8 cellular contexts compared by ENCODE assay signal in genomic region chr1:111593403-111594127, GRCh38. TPM values are rescaled to one million over a fixed set of nuclear protein-coding genes. Genes with fewer than 3 reads are reported as not detected.
DNase-seq lines count a peak whose midpoint lies in the region; ATAC-seq and TF ChIP-seq lines count a peak whose summit lies in the region.

No MANE protein-coding gene starts in this region.

- intact Hi-C loops in activated CD4-positive, alpha-beta T cell treated with anti-CD3 and anti-CD28 coated beads for 36 hours (cut with DNase I, micrococcal nuclease): loop anchor here (1.0 to 10.0 kb wide), 10 partner anchors 8 to 716 kb away; partner anchors contain the start of genes CEPT1 (in 1 of the 2), DDX20 (in 1 of the 2), DRAM2 (in 1 of the 2) and RAP1A (in 1 of the 2)
- intact Hi-C loops in activated B cell treated with CpG ODN at 0.5 μM for 24 hours (cut with micrococcal nuclease): loop anchor here (1.0 kb wide), 4 partner anchors 9 to 86 kb away; partner anchors contain the start of gene RAP1A
- intact Hi-C loops in thyroid gland (cut with DNase I): no loop called here
- intact Hi-C loops in posterior cingulate gyrus (cut with DNase I): no loop called here

- no peaks in the 10 kb centered on the region for H3K36me3 Mint-ChIP-seq in activated CD4-positive, alpha-beta T cell treated with anti-CD3 and anti-CD28 coated beads for 36 hours (ENCODE audit: low read depth)
- H3K36me3 Mint-ChIP-seq in activated B cell treated with CpG ODN at 0.5 μM for 24 hours (ENCODE audit: low read depth): no peaks in the 10 kb centered on the region

- H3K4me3 ChIP-seq in thyroid gland (replicated peaks in 1 of 3): no peak overlapping the region

- H3K4me1 Mint-ChIP-seq in activated CD4-positive, alpha-beta T cell treated with anti-CD3 and anti-CD28 coated beads for 36 hours: peaks cover 82% of the 10 kb centered on the region
- peaks cover 64% of the 10 kb centered on the region for H3K4me1 Mint-ChIP-seq in activated B cell treated with CpG ODN at 0.5 μM for 24 hours

- no peak for DNase-seq in activated CD4-positive, alpha-beta T cell treated with anti-CD3 and anti-CD28 coated beads for 36 hours
- no peak for DNase-seq in activated CD4-positive, alpha-beta T cell treated with anti-CD3 and anti-CD28 coated beads, Interleukin-2, amount 50 U/mL, for 4 hours
- DNase-seq in activated B cell treated with CpG ODN at 0.5 μM for 24 hours: no peak
- DNase-seq in kidney tubule cell (ENCODE audit: low spot score): peak; percentile 31
- peak in 1 of 2 donors; percentile 7 for DNase-seq in thyroid gland
- no peak for DNase-seq in midbrain (lab: John Stamatoyannopoulos, UW)
- no peak for DNase-seq in posterior cingulate gyrus
- DNase-seq in SHP77 (lab: John Stamatoyannopoulos, UW): no peak

- peaks cover 25 to 30% of the 10 kb centered on the region in 2 donors for H3K4me1 ChIP-seq in thyroid gland

- CTCF ChIA-PET in activated CD4-positive, alpha-beta T cell treated with anti-CD3 and anti-CD28 coated beads for 36 hours (lab: Charles Lee): interaction anchor here (0.6 to 4.0 kb wide), 17 partner anchors 9 to 490 kb away, joined by 3 to 23 read pairs (median 4); no protein-coding TSS in a partner anchor
- CTCF ChIA-PET in activated B cell treated with CpG ODN at 0.5 μM for 24 hours (lab: Charles Lee): interaction anchor here (0.8 to 5.0 kb wide), 8 partner anchors 10 to 112 kb away, joined by 3 to 41 read pairs (median 4); partner anchors contain the start of gene RAP1A

- no peak for TF ChIP-seq POLR2A in thyroid gland (IDR thresholded peaks at IDR 0.05)

- H3K27me3 ChIP-seq in thyroid gland: no peaks in the 10 kb centered on the region

- peak overlapping the region; percentile 86 to 98 (median 92) for H3K27ac ChIP-seq in thyroid gland

- no peak for ATAC-seq in activated CD4-positive, alpha-beta T cell treated with anti-CD3 and anti-CD28 coated beads for 36 hours
- no peak for ATAC-seq in activated B cell treated with CpG ODN at 0.5 μM for 24 hours (ENCODE audit: low read depth)

- H3K9me3 Mint-ChIP-seq in activated CD4-positive, alpha-beta T cell treated with anti-CD3 and anti-CD28 coated beads for 36 hours (ENCODE audit: low read depth): no peaks in the 10 kb centered on the region
- no peaks in the 10 kb centered on the region for H3K9me3 Mint-ChIP-seq in activated B cell treated with CpG ODN at 0.5 μM for 24 hours

- POLR2A ChIA-PET in activated CD4-positive, alpha-beta T cell treated with anti-CD3 and anti-CD28 coated beads for 36 hours (lab: Charles Lee): interaction anchor here (0.5 to 2.2 kb wide), 15 partner anchors 7 to 375 kb away, joined by 3 to 19 read pairs (median 6); no protein-coding TSS in a partner anchor
- POLR2A ChIA-PET in activated B cell treated with CpG ODN at 0.5 μM for 24 hours (lab: Charles Lee): interaction anchor here (0.7 to 4.1 kb wide), 15 partner anchors 9 to 378 kb away, joined by 3 to 50 read pairs (median 5); partner anchors contain the start of gene RAP1A

- WGBS in thyroid gland, 2 donors: 53 to 65% methylated on average over 3 of the region's 3 CpGs

- no peaks in the 10 kb centered on the region for H3K36me3 ChIP-seq in thyroid gland

- peak overlapping the region; percentile 95 for H3K27ac Mint-ChIP-seq in activated CD4-positive, alpha-beta T cell treated with anti-CD3 and anti-CD28 coated beads for 36 hours
- H3K27ac Mint-ChIP-seq in activated B cell treated with CpG ODN at 0.5 μM for 24 hours: peak overlapping the region; percentile 90

- no peaks in the 10 kb centered on the region for H3K27me3 Mint-ChIP-seq in activated CD4-positive, alpha-beta T cell treated with anti-CD3 and anti-CD28 coated beads for 36 hours
- no peaks in the 10 kb centered on the region for H3K27me3 Mint-ChIP-seq in activated B cell treated with CpG ODN at 0.5 μM for 24 hours

- peak overlapping the region; percentile 63 for H3K4me3 Mint-ChIP-seq in activated CD4-positive, alpha-beta T cell treated with anti-CD3 and anti-CD28 coated beads for 36 hours
- H3K4me3 Mint-ChIP-seq in activated B cell treated with CpG ODN at 0.5 μM for 24 hours: peak overlapping the region; percentile 64

- no peak for TF ChIP-seq CTCF in activated B cell treated with CpG ODN at 0.5 μM for 24 hours (IDR thresholded peaks at IDR 0.05)
- no peak for TF ChIP-seq CTCF in thyroid gland (IDR thresholded peaks at IDR 0.05)

- no peaks in the 10 kb centered on the region for H3K9me3 ChIP-seq in thyroid gland

RNA-seq across cellular contexts. Expression of gene RAP1A, which starts 26.0 kb away (rescaled TPM):
- 100 to 1,000 TPM; 182 to 214 TPM for total RNA-seq in activated CD4-positive, alpha-beta T cell treated with anti-CD3 and anti-CD28 coated beads for 36 hours
- 92.4 and 93.8 TPM in 2 replicates for total RNA-seq in activated B cell treated with CpG ODN at 0.5 μM for 24 hours
- 10 to 100 TPM; 54.2 to 91.7 (median 71.9) TPM for total RNA-seq in thyroid gland

Comparison
In these comparisons a context has a peak if more than half of its experiments do, and no peak if none do; other contexts are left out.
1. intact Hi-C loops: an anchor here in activated CD4-positive, alpha-beta T cell treated with anti-CD3 and anti-CD28 coated beads for 36 hours (1.0 to 10.0 kb wide) and activated B cell treated with CpG ODN at 0.5 μM for 24 hours (1.0 kb wide); none called in thyroid gland and posterior cingulate gyrus.